Comparison of ENCODE assay signal across 12 cellular contexts in the genomic region with DNA sequence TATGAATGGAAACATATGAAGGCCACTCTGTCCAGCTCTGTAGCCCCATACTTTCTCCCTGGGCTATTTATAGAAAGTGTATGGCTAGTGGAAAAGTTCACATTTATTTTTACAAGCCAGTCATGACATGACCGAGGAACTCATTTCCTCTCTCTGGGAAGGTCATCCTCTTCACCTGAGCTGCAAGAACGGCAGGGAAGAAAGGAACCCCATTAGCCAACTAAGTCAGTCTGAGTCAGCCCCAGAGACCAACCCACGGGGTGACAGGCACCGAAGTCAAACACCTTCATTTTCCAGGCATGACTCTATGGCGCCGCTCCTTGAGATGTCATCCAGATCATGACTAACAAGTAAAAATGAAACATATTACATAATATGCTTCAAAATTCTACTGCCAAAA. TPM values are rescaled to one million over a fixed set of nuclear protein-coding genes. Genes with fewer than 3 reads are reported as not detected.
DNase-seq lines count a peak whose midpoint lies in the region; ATAC-seq, FAIRE-seq and TF ChIP-seq lines count a peak whose summit lies in the region.
"Had no signal": no experiment of that assay in that cellular context is flagged by ENCODE, and none has a peak within 500 bp of the region (broad histone marks: within the 10 kb centered on the region; RNA-seq: fewer than 3 reads in every experiment).

No MANE protein-coding gene starts in this region.

- DNase-seq in HepG2 (ENCODE audit: low spot score) (no peak), right lobe of liver (no peak), heart right ventricle (no peak), urothelium cell line (ENCODE audit: low spot score) (peak; percentile 36), SKM-1 treated with dmso at 0.1 percent for 144 hours (lab: John Stamatoyannopoulos, UW; ENCODE audit: unreplicated experiment) (no peak)
- no peak for DNase-seq in activated CD8-positive, alpha-beta memory T cell treated with anti-CD3 and anti-CD28 coated beads, Interleukin-2, amount 50 U/mL, for 48 hours
- DNase-seq in naive thymus-derived CD8-positive, alpha-beta T cell = no peak
- DNase-seq: CD4-positive, alpha-beta T cell; islet precursor cell; MM.1S; NCI-H774 had no signal

- BruUV-seq in HepG2 (replicated peaks; lab: Mats Ljungman, UMichigan) = no TSS peak

- WGBS in HepG2 (ENCODE audit: low lambda C conversion rate) = 38% methylated on average over 6 of the region's 6 CpGs
- 63% methylated on average over 5 of the region's 6 CpGs for WGBS in right lobe of liver (ENCODE audit: insufficient coverage, low coverage, low lambda C conversion rate, missing lambda C conversion rate)
- WGBS in heart right ventricle, 2 donors = 53% methylated on average over 6 of the region's 6 CpGs

- H3K4me3 ChIP-seq in HepG2 (replicated peaks in 1 of 3; ENCODE audit: insufficient read depth in 1 of 3, low read depth in 2 of 3, low read length in 3 of 3) = no peak overlapping the region
- H3K4me3 ChIP-seq in right lobe of liver = no peak overlapping the region
- H3K4me3 ChIP-seq in heart right ventricle = no peak overlapping the region

- H3K36me3 Mint-ChIP-seq in naive thymus-derived CD8-positive, alpha-beta T cell = no peaks in the 10 kb centered on the region

- H3K36me3 ChIP-seq in HepG2 (replicated peaks in 1 of 2; ENCODE audit: control insufficient read depth in 1 of 2, insufficient read depth in 2 of 2, low read length in 2 of 2) (no peaks in the 10 kb centered on the region), right lobe of liver (no peaks in the 10 kb centered on the region), heart right ventricle (no peaks in the 10 kb centered on the region)

- no peak for TF ChIP-seq RAD21 in HepG2 (CRISPR knock-in tag; IDR thresholded peaks at IDR 0.05)

- H3K79me2 ChIP-seq in HepG2 (ENCODE audit: insufficient read depth, low read length) = peaks cover 4% of the 10 kb centered on the region

- H4K20me1 ChIP-seq in HepG2 (ENCODE audit: insufficient read depth, low read length) = no peaks in the 10 kb centered on the region

- no peak for ATAC-seq in HepG2
- ATAC-seq in right lobe of liver = no peak
- ATAC-seq in SK-N-SH treated with all-trans-retinoic acid at 6 μM for 48 hours = peak; percentile 56
- ATAC-seq in heart right ventricle = peak; percentile 27 to 80 (median 69)
- ATAC-seq in naive thymus-derived CD8-positive, alpha-beta T cell = no peak

- no peak overlapping the region for H2AFZ ChIP-seq in HepG2 (ENCODE audit: low read length)

- H3K9me3 ChIP-seq in HepG2 (ENCODE audit: low read length) (no peaks in the 10 kb centered on the region), right lobe of liver (no peaks in the 10 kb centered on the region), heart right ventricle (no peaks in the 10 kb centered on the region)

- POLR2A ChIA-PET in HepG2 (lab: Yijun Ruan, JAX) = interaction anchor here (1.5 kb wide), 1 partner anchor 19 kb away, joined by 6 read pairs; no protein-coding TSS in a partner anchor
- POLR2A ChIA-PET in naive thymus-derived CD8-positive, alpha-beta T cell (lab: Charles Lee) = no interaction called here

- no peak for TF ChIP-seq POLR2A in HepG2 (IDR thresholded peaks at IDR 0.05; ENCODE audit: insufficient read depth in 1 of 2, low read depth in 2 of 2, low read length in 2 of 2)
- TF ChIP-seq POLR2A in right lobe of liver (IDR thresholded peaks at IDR 0.05) = no peak

- H3K4me1 ChIP-seq in HepG2 (ENCODE audit: insufficient read depth, low read length) (peaks cover 68% of the 10 kb centered on the region), right lobe of liver (peaks cover 0 to 20% (median 0%) of the 10 kb centered on the region in 4 donors), heart right ventricle (peaks cover 0 to 54% (median 7%) of the 10 kb centered on the region in 9 donors)

- TF ChIP-seq EP300 in HepG2 (IDR thresholded peaks at IDR 0.05; ENCODE audit: low read depth in 2 of 2, low read length in 2 of 2) = no peak
- TF ChIP-seq EP300 in HepG2 (CRISPR knock-in tag; IDR thresholded peaks at IDR 0.05; ENCODE audit: borderline replicate concordance) = no peak

- H3K4me1 Mint-ChIP-seq in naive thymus-derived CD8-positive, alpha-beta T cell = peaks cover 6 to 12% (median 10%) of the 10 kb centered on the region in 4 donors

- no peak overlapping the region for H3K27ac Mint-ChIP-seq in naive thymus-derived CD8-positive, alpha-beta T cell
- H3K27ac Mint-ChIP-seq: CD4-positive, alpha-beta T cell had no signal

- H3K4me2 ChIP-seq in HepG2 (ENCODE audit: low read depth, low read length) = peak overlapping the region; percentile 5; the same call in 1 of the 2 replicates

- FAIRE-seq in HepG2 (lab: Jason Lieb, UNC) (no peak), urothelium cell line (lab: Jason Lieb, UNC) (no peak)

- no peak overlapping the region for H3K9ac ChIP-seq in HepG2 (ENCODE audit: insufficient read depth, low read depth, low read length)

- H3K4me3 Mint-ChIP-seq in naive thymus-derived CD8-positive, alpha-beta T cell = no peak overlapping the region
- H3K4me3 Mint-ChIP-seq: CD4-positive, alpha-beta T cell had no signal

- intact Hi-C loops in HepG2 (cut with micrococcal nuclease; ENCODE audit: unreplicated experiment) = no loop called here
- intact Hi-C loops in right lobe of liver (cut with DNase I) = no loop called here
- intact Hi-C loops in heart right ventricle (cut with DNase I) = no loop called here

- CTCF ChIA-PET in HepG2 (lab: Yijun Ruan, JAX; ENCODE audit: low intra/inter-chr PET ratio, low total read pairs) = no interaction called here

- H3K27ac ChIP-seq in HepG2 (ENCODE audit: extremely low read length, insufficient read depth, low read length) = no peak overlapping the region
- no peak overlapping the region for H3K27ac ChIP-seq in right lobe of liver
- H3K27ac ChIP-seq in heart right ventricle = peak overlapping the region in 8 of 10 donors; percentile 33 to 72 (median 60)

- TF ChIP-seq CTCF in HepG2 (CRISPR knock-in tag; IDR thresholded peaks at IDR 0.05) (no peak), right lobe of liver (IDR thresholded peaks at IDR 0.05) (no peak), heart right ventricle (IDR thresholded peaks at IDR 0.05) (no peak)

- in situ Hi-C loops in HepG2 (cut with HindIII; ENCODE audit: extremely low pct_ligation_motif_present, low pct_unique_long_range_greater_than_20kb) = no loop called here

- peaks cover 33 to 59% (median 48%) of the 10 kb centered on the region in 5 donors for H3K27me3 Mint-ChIP-seq in naive thymus-derived CD8-positive, alpha-beta T cell

- no peaks in the 10 kb centered on the region for H3K9me3 Mint-ChIP-seq in naive thymus-derived CD8-positive, alpha-beta T cell
- H3K9me3 Mint-ChIP-seq: CD4-positive, alpha-beta T cell had no signal

- H3K27me3 ChIP-seq in HepG2 (ENCODE audit: control insufficient read depth in 1 of 2, insufficient read depth in 2 of 2, low read length in 2 of 2) (no peaks in the 10 kb centered on the region), right lobe of liver (no peaks in the 10 kb centered on the region), heart right ventricle (peaks cover 0 to 73% (median 24%) of the 10 kb centered on the region in 7 donors)

RNA-seq across cellular contexts. Expression of a gene that starts 4.8 kb away (rescaled TPM):
- 10.3 and 10.4 TPM in 2 replicates for total RNA-seq in HepG2 (2016; rRNA removed; fragmentation: Illumina TruSeq; extraction: Trizol)
- total RNA-seq in HepG2 (2016; cell fraction: cytosol; rRNA removed; fragmentation: Illumina TruSeq; extraction: Trizol; ENCODE audit: low read depth) = 3.6 and 3.8 TPM in 2 replicates
- 10.3 and 10.5 TPM in 2 replicates for total RNA-seq in HepG2 (2016; cell fraction: insoluble cytoplasmic fraction; rRNA removed; fragmentation: Illumina TruSeq; extraction: Trizol)
- 12.0 and 13.5 TPM in 2 replicates for total RNA-seq in HepG2 (2016; cell fraction: membrane; rRNA removed; fragmentation: Illumina TruSeq; extraction: Trizol)
- 9.3 and 10.1 TPM in 2 replicates for total RNA-seq in HepG2 (2016; cell fraction: nucleus; rRNA removed; fragmentation: Illumina TruSeq; extraction: Trizol)
- polyA plus RNA-seq in HepG2 (2011; rRNA removed) = 3.7 and 8.4 TPM in 2 replicates
- polyA plus RNA-seq in HepG2 (2011; cell fraction: cytosol; rRNA removed) = 4.9 and 6.5 TPM in 2 replicates
- 8.2 and 13.0 TPM in 2 replicates for polyA plus RNA-seq in HepG2 (2011; cell fraction: nucleus; rRNA removed)
- polyA plus RNA-seq in HepG2 (2012) = 9.1 and 16.7 TPM in 2 replicates
- polyA plus RNA-seq in HepG2 (2016; cell fraction: cytosol; fragmentation: Illumina TruSeq; extraction: Trizol; ENCODE audit: low read depth) = 4.6 and 5.9 TPM in 2 replicates
- 13.7 and 14.1 TPM in 2 replicates for polyA plus RNA-seq in HepG2 (2016; cell fraction: insoluble cytoplasmic fraction; fragmentation: Illumina TruSeq; extraction: Trizol; ENCODE audit: low read depth)
- 12.2 and 13.8 TPM in 2 replicates for polyA plus RNA-seq in HepG2 (2016; cell fraction: membrane; fragmentation: Illumina TruSeq; extraction: Trizol; ENCODE audit: low read depth)
- polyA plus RNA-seq in HepG2 (2016; cell fraction: nucleus; fragmentation: Illumina TruSeq; extraction: Trizol; ENCODE audit: insufficient read depth, low read depth) = 16.0 and 16.8 TPM in 2 replicates
- 26.7 TPM in 1 of 2 replicates, not detected in the other for polyA minus RNA-seq in HepG2 (2011; rRNA and poly(A)+ RNA removed; ENCODE audit: low replicate concordance)
- polyA minus RNA-seq in HepG2 (2011; cell fraction: cytosol; rRNA and poly(A)+ RNA removed) = 5.5 and 9.2 TPM in 2 replicates
- 10.3 and 15.8 TPM in 2 replicates for polyA minus RNA-seq in HepG2 (2011; cell fraction: nucleus; rRNA and poly(A)+ RNA removed)
- total RNA-seq in right lobe of liver = 10 to 100 TPM; 10.2 to 18.6 (median 12.6) TPM
- total RNA-seq in heart right ventricle = 10 to 100 TPM in 9 of 10 donors, 1 to 10 TPM in 1; 9.7 to 18.4 (median 15.4) TPM
- 1 to 10 TPM; 3.9 to 5.1 TPM for polyA plus RNA-seq in heart right ventricle
- not detected for total RNA-seq in naive thymus-derived CD8-positive, alpha-beta T cell
- polyA plus RNA-seq in naive thymus-derived CD8-positive, alpha-beta T cell = not detected
- total RNA-seq: CD4-positive, alpha-beta T cell had no signal

RNA-seq across cellular contexts. Expression of a gene that starts 42.7 kb away (rescaled TPM):
- total RNA-seq in HepG2 (2016; rRNA removed; fragmentation: Illumina TruSeq; extraction: Trizol) = 173 and 250 TPM in 2 replicates
- 14.1 and 18.4 TPM in 2 replicates for total RNA-seq in HepG2 (2016; cell fraction: cytosol; rRNA removed; fragmentation: Illumina TruSeq; extraction: Trizol; ENCODE audit: low read depth)
- 173 and 234 TPM in 2 replicates for total RNA-seq in HepG2 (2016; cell fraction: insoluble cytoplasmic fraction; rRNA removed; fragmentation: Illumina TruSeq; extraction: Trizol)
- total RNA-seq in HepG2 (2016; cell fraction: membrane; rRNA removed; fragmentation: Illumina TruSeq; extraction: Trizol) = 38.5 and 45.7 TPM in 2 replicates
- total RNA-seq in HepG2 (2016; cell fraction: nucleus; rRNA removed; fragmentation: Illumina TruSeq; extraction: Trizol) = 249 and 251 TPM in 2 replicates
- 41.3 and 55.9 TPM in 2 replicates for polyA plus RNA-seq in HepG2 (2011; rRNA removed)
- 8.6 and 12.8 TPM in 2 replicates for polyA plus RNA-seq in HepG2 (2011; cell fraction: cytosol; rRNA removed)
- polyA plus RNA-seq in HepG2 (2011; cell fraction: nucleus; rRNA removed) = 39.7 and 59.0 TPM in 2 replicates
- 63.0 and 109 TPM in 2 replicates for polyA plus RNA-seq in HepG2 (2012)
- 3.4 and 3.6 TPM in 2 replicates for polyA plus RNA-seq in HepG2 (2016; cell fraction: cytosol; fragmentation: Illumina TruSeq; extraction: Trizol; ENCODE audit: low read depth)
- polyA plus RNA-seq in HepG2 (2016; cell fraction: insoluble cytoplasmic fraction; fragmentation: Illumina TruSeq; extraction: Trizol; ENCODE audit: low read depth) = 156 and 157 TPM in 2 replicates
- 9.2 and 11.6 TPM in 2 replicates for polyA plus RNA-seq in HepG2 (2016; cell fraction: membrane; fragmentation: Illumina TruSeq; extraction: Trizol; ENCODE audit: low read depth)
- 227 and 232 TPM in 2 replicates for polyA plus RNA-seq in HepG2 (2016; cell fraction: nucleus; fragmentation: Illumina TruSeq; extraction: Trizol; ENCODE audit: insufficient read depth, low read depth)
- 58.3 and 119 TPM in 2 replicates for polyA minus RNA-seq in HepG2 (2011; rRNA and poly(A)+ RNA removed; ENCODE audit: low replicate concordance)
- polyA minus RNA-seq in HepG2 (2011; cell fraction: cytosol; rRNA and poly(A)+ RNA removed) = 33.5 and 35.1 TPM in 2 replicates
- polyA minus RNA-seq in HepG2 (2011; cell fraction: nucleus; rRNA and poly(A)+ RNA removed) = 254 and 272 TPM in 2 replicates
- 10 to 100 TPM; 19.1 to 34.5 (median 26.9) TPM for total RNA-seq in right lobe of liver
- 10 to 100 TPM; 35.8 to 49.3 (median 40.2) TPM for total RNA-seq in heart right ventricle
- polyA plus RNA-seq in heart right ventricle = 10 to 100 TPM; 14.1 to 47.4 TPM
- total RNA-seq in naive thymus-derived CD8-positive, alpha-beta T cell = 100 to 1,000 TPM; 168 to 169 TPM
- polyA plus RNA-seq in naive thymus-derived CD8-positive, alpha-beta T cell = 100 to 1,000 TPM; 110 to 131 (median 125) TPM

Comparison
In these comparisons a context has a peak if more than half of its experiments do, and no peak if none do; other contexts are left out.
1. ATAC-seq: peak in SK-N-SH treated with all-trans-retinoic acid at 6 μM for 48 hours (single experiment) and heart right ventricle (8 of 8); none in HepG2 (single experiment), right lobe of liver (0 of 4) and naive thymus-derived CD8-positive, alpha-beta T cell (0 of 2).
2. H3K27ac ChIP-seq: peak in heart right ventricle (8 of 10); none in HepG2 (single experiment) and right lobe of liver (0 of 3).
3. RNA of a gene that starts 4.8 kb away (total RNA-seq): 9.7 to 18.4 TPM in heart right ventricle, 10.2 to 18.6 TPM in right lobe of liver and 3.6 to 13.5 TPM in HepG2; not detected in naive thymus-derived CD8-positive, alpha-beta T cell; every median in the first group is over 4 times any median in the second.